Comparison of ENCODE assay signal across 28 cellular contexts in genomic region chr4:1535926-1536578, GRCh38.
"Had no signal": no experiment of that assay in that cellular context is flagged by ENCODE, and none has a peak within 500 bp of the region (broad histone marks: within the 10 kb centered on the region; RNA-seq: fewer than 3 reads in every experiment).

No MANE protein-coding gene starts in this region.

- H3K27ac ChIP-seq: adrenal gland, KMS-11, SJSA1 had no signal

- H3K9me3 ChIP-seq: adrenal gland, MG63, SJSA1 had no signal

- H3K9ac ChIP-seq: KMS-11 had no signal

- H3K36me3 Mint-ChIP-seq: activated naive CD8-positive, alpha-beta T cell treated with anti-CD3 and anti-CD28 coated beads, Interleukin-2, amount 10 ng/mL, durations not matched to agents 7 days and 5 days; IgD-negative memory B cell had no signal

- H3K9me3 Mint-ChIP-seq: activated CD8-positive, alpha-beta T cell treated with anti-CD3 and anti-CD28 coated beads for 36 hours; activated naive CD8-positive, alpha-beta T cell treated with anti-CD3 and anti-CD28 coated beads, Interleukin-2, amount 10 ng/mL, durations not matched to agents 7 days and 5 days; activated T-cell treated with anti-CD3 and anti-CD28 coated beads, Interleukin-2, amount 50 U/mL, for 72 hours; activated T-helper 2 cell treated with anti-CD3 and anti-CD28 coated beads, Interferon-gamma antibody, Interleukin-2, Interleukin-4, amounts not matched to agents 10 μg/mL and 5 μg/mL and 100 μg/mL, durations not matched to agents 14 hours and 24 hours and 36 hours; IgD-negative memory B cell; T-helper 1 cell treated with Interleukin-12 subunit alpha and Interleukin-12 subunit beta and Interleukin-4 antibody, amounts not matched to agents 30 μg/mL and 1 μg/mL, for 36 hours had no signal

- H3K4me2 ChIP-seq: KMS-11 had no signal

- H3K36me3 ChIP-seq: adrenal gland, MG63, SJSA1 had no signal

- H3K4me3 ChIP-seq: adrenal gland, MG63, SJSA1 had no signal

- ATAC-seq: activated CD4-positive, CD25-positive, alpha-beta regulatory T cell treated with anti-CD3 and anti-CD28 coated beads, Interleukin-2, amount 50 U/mL, for 24 hours; activated CD8-positive, alpha-beta T cell treated with anti-CD3 and anti-CD28 coated beads for 36 hours; activated T-cell treated with anti-CD3 and anti-CD28 coated beads, Interleukin-2, amount 50 U/mL, for 72 hours; Panc1 had no signal

- H3K4me1 ChIP-seq: adrenal gland, SJSA1 had no signal

- DNase-seq: activated CD4-positive, alpha-beta T cell treated with anti-CD3 and anti-CD28 coated beads for 4 hours; activated CD8-positive, alpha-beta memory T cell treated with anti-CD3 and anti-CD28 coated beads, Interleukin-2, amount 50 U/mL, for 4 hours; activated CD8-positive, alpha-beta T cell treated with anti-CD3 and anti-CD28 coated beads for 36 hours; activated naive CD4-positive, alpha-beta T cell treated with anti-CD3 and anti-CD28 coated beads, Interleukin-2, amount 50 U/mL, for 16 hours; activated naive CD8-positive, alpha-beta T cell treated with anti-CD3 and anti-CD28 coated beads, Interleukin-2, amount 10 ng/mL, durations not matched to agents 7 days and 5 days; activated T-cell treated with anti-CD3 and anti-CD28 coated beads, Interleukin-2, amount 50 U/mL, for 72 hours; adrenal gland; anterior cingulate cortex; MG63; MV-4-11; NCI-H1105; NCI-H1436; NCI-H1694 treated with DMSO at 0.1 percent for 48 hours; NCI-H2029 treated with DMSO at 0.1 percent for 48 hours; NCI-H345; NCI-H510A; NCI-H526 treated with DMSO at 0.1 percent for 48 hours; NCI-H82; OCI-M1; RPMI8226; SHP77 had no signal

- H3K4me3 Mint-ChIP-seq: activated CD8-positive, alpha-beta T cell treated with anti-CD3 and anti-CD28 coated beads for 36 hours; activated naive CD8-positive, alpha-beta T cell treated with anti-CD3 and anti-CD28 coated beads, Interleukin-2, amount 10 ng/mL, durations not matched to agents 7 days and 5 days; activated T-cell treated with anti-CD3 and anti-CD28 coated beads, Interleukin-2, amount 50 U/mL, for 72 hours; IgD-negative memory B cell; T-helper 1 cell treated with Interleukin-12 subunit alpha and Interleukin-12 subunit beta and Interleukin-4 antibody, amounts not matched to agents 30 μg/mL and 1 μg/mL, for 36 hours had no signal

- H3K4me1 Mint-ChIP-seq: activated naive CD8-positive, alpha-beta T cell treated with anti-CD3 and anti-CD28 coated beads, Interleukin-2, amount 10 ng/mL, durations not matched to agents 7 days and 5 days; IgD-negative memory B cell had no signal

- H3K27ac Mint-ChIP-seq: activated CD8-positive, alpha-beta T cell treated with anti-CD3 and anti-CD28 coated beads for 36 hours; activated naive CD8-positive, alpha-beta T cell treated with anti-CD3 and anti-CD28 coated beads, Interleukin-2, amount 10 ng/mL, durations not matched to agents 7 days and 5 days; activated T-cell treated with anti-CD3 and anti-CD28 coated beads, Interleukin-2, amount 50 U/mL, for 72 hours; activated T-helper 2 cell treated with anti-CD3 and anti-CD28 coated beads, Interferon-gamma antibody, Interleukin-2, Interleukin-4, amounts not matched to agents 10 μg/mL and 5 μg/mL and 100 μg/mL, durations not matched to agents 14 hours and 24 hours and 36 hours; IgD-negative memory B cell; T-helper 1 cell treated with Interleukin-12 subunit alpha and Interleukin-12 subunit beta and Interleukin-4 antibody, amounts not matched to agents 30 μg/mL and 1 μg/mL, for 36 hours had no signal
